ENCODE assay signal across 9 cellular contexts in the genomic region with DNA sequence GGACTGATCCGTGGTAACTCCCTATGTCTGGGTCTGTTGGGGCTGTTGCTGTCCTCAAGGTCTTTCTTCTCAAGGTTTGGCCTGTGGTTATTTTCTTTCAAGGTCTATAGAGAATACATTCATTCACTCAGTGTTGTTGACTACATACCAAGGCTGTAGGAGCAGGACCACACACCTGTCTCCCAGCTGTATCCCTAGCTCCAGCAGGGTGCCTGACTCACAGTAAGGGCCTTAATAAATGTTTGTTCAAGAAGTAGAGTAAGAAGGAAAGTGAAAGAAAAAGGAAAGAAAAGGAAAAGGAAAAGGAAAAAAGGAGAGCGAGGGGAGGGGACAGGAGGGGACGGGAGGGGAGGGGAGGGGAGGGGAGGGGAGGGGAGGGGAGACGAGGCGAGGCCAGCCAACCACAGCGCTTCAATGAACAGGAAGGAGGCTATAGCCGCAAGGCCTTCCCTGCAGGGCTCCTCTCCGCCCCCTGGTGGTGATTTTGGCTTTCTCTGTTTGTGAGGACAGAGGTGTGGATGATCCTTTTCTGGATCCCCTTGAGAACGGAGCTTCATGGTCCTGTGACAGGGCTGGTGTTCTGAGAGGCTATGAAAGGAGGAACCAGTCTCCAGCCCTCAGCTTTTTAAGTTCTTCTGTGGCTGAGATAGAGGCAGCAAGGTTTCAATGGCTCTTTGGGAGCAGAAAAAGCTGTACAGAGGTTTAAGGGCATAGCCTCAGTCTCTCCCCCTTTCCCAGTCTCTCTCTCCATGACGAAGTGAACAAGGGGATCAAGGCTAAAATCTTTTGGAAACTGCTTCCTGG. TPM values are rescaled to one million over a fixed set of nuclear protein-coding genes. Genes with fewer than 3 reads are reported as not detected.
A peak's percentile ranks its signal among the peaks of the same experiment; 100 is the strongest.
DNase-seq lines count a peak whose midpoint lies in the region; ATAC-seq and TF ChIP-seq lines count a peak whose summit lies in the region.
"Had no signal": no experiment of that assay in that cellular context is flagged by ENCODE, and none has a peak within 500 bp of the region (broad histone marks: within the 10 kb centered on the region; RNA-seq: fewer than 3 reads in every experiment).

No MANE protein-coding gene starts in this region.

- H3K9me3 Mint-ChIP-seq in activated CD4-positive, alpha-beta T cell treated with anti-CD3 and anti-CD28 coated beads, Interleukin-2, amount 10 ng/mL, durations not matched to agents 7 days and 5 days: peaks cover 32% of the 10 kb centered on the region

- H3K4me3 ChIP-seq in MG63: no peak overlapping the region
- no peak overlapping the region for H3K4me3 ChIP-seq in epithelial cell of esophagus (ENCODE audit: low read length)

- H3K4me3 Mint-ChIP-seq in activated CD4-positive, alpha-beta T cell treated with anti-CD3 and anti-CD28 coated beads, Interleukin-2, amount 10 ng/mL, durations not matched to agents 7 days and 5 days: no peak overlapping the region
- H3K4me3 Mint-ChIP-seq: activated naive CD8-positive, alpha-beta T cell had no signal

- ATAC-seq in GM21619 (IDR thresholded peaks at IDR 0.05; ENCODE audit: unreplicated experiment): no peak

- POLR2A ChIA-PET in GM10248 (lab: Yijun Ruan, JAX): no interaction called here
- POLR2A ChIA-PET in activated CD4-positive, alpha-beta T cell treated with anti-CD3 and anti-CD28 coated beads, Interleukin-2, amount 10 ng/mL, durations not matched to agents 7 days and 5 days (lab: Charles Lee): no interaction called here

- peaks cover 2% of the 10 kb centered on the region for H3K27me3 Mint-ChIP-seq in activated CD4-positive, alpha-beta T cell treated with anti-CD3 and anti-CD28 coated beads, Interleukin-2, amount 10 ng/mL, durations not matched to agents 7 days and 5 days
- H3K27me3 Mint-ChIP-seq: activated naive CD8-positive, alpha-beta T cell had no signal

- CTCF ChIA-PET in GM10248 (lab: Yijun Ruan, JAX): interaction anchor here (0.9 to 2.1 kb wide), 6 partner anchors 9 to 22 kb away, joined by 3 to 10 read pairs (median 4); no protein-coding TSS in a partner anchor
- CTCF ChIA-PET in activated CD4-positive, alpha-beta T cell treated with anti-CD3 and anti-CD28 coated beads, Interleukin-2, amount 10 ng/mL, durations not matched to agents 7 days and 5 days (lab: Charles Lee): no interaction called here

- DNase-seq in GM10248 (ENCODE audit: extremely low spot score): peak; percentile 43
- DNase-seq in MG63: peak; percentile 86
- peak; percentile 52 for DNase-seq in activated CD4-positive, alpha-beta T cell treated with anti-CD3 and anti-CD28 coated beads, Interleukin-2, amount 10 ng/mL, durations not matched to agents 7 days and 5 days
- DNase-seq in epithelial cell of esophagus (ENCODE audit: low read depth): peak; percentile 29
- peak; percentile 29 to 64 (median 44) for DNase-seq in stimulated activated CD4-positive, alpha-beta T cell treated with anti-CD3 and anti-CD28 coated beads, Interleukin-1b, Interleukin-23, amount 100 ng/mL, for 24 hours (ENCODE audit: low read depth in 4 of 4, low spot score in 1 of 4)
- DNase-seq in Ammon's horn (ENCODE audit: low spot score): no peak
- no peak for DNase-seq in D341Med (ENCODE audit: low spot score)

- peaks cover 8% of the 10 kb centered on the region for H3K4me1 Mint-ChIP-seq in activated CD4-positive, alpha-beta T cell treated with anti-CD3 and anti-CD28 coated beads, Interleukin-2, amount 10 ng/mL, durations not matched to agents 7 days and 5 days

- H3K27ac Mint-ChIP-seq in activated CD4-positive, alpha-beta T cell treated with anti-CD3 and anti-CD28 coated beads, Interleukin-2, amount 10 ng/mL, durations not matched to agents 7 days and 5 days: no peak overlapping the region
- H3K27ac Mint-ChIP-seq: activated naive CD8-positive, alpha-beta T cell had no signal

- H3K36me3 Mint-ChIP-seq in activated CD4-positive, alpha-beta T cell treated with anti-CD3 and anti-CD28 coated beads, Interleukin-2, amount 10 ng/mL, durations not matched to agents 7 days and 5 days (ENCODE audit: low read depth): no peaks in the 10 kb centered on the region

- no peaks in the 10 kb centered on the region for H3K27me3 ChIP-seq in MG63

- H3K36me3 ChIP-seq in MG63: no peaks in the 10 kb centered on the region

- peak; percentile 38 for TF ChIP-seq CTCF in GM10248 (IDR thresholded peaks at IDR 0.05; ENCODE audit: control extremely low read depth, extremely low read depth, low read depth, missing control alignments)
- TF ChIP-seq CTCF in epithelial cell of esophagus (IDR thresholded peaks at IDR 0.05; ENCODE audit: insufficient read depth, low read depth, low read length, missing control alignments): peak; percentile 53

- peaks cover 12% of the 10 kb centered on the region; the same call in 1 of the 2 replicates for H3K9me3 ChIP-seq in MG63

RNA-seq across cellular contexts. Expression of gene LCE5A, which starts 30.6 kb away (rescaled TPM):
- not detected in 2 replicates for total RNA-seq in MG63 (2014; rRNA removed; shearing (Covaris generic); ENCODE audit: low replicate concordance)
- not detected for total RNA-seq in activated CD4-positive, alpha-beta T cell treated with anti-CD3 and anti-CD28 coated beads, Interleukin-2, amount 10 ng/mL, durations not matched to agents 7 days and 5 days

RNA-seq across cellular contexts. Expression of gene CRCT1, which starts 34.3 kb away (rescaled TPM):
- total RNA-seq in MG63 (2014; rRNA removed; shearing (Covaris generic); ENCODE audit: low replicate concordance): not detected in 2 replicates
- total RNA-seq in activated CD4-positive, alpha-beta T cell treated with anti-CD3 and anti-CD28 coated beads, Interleukin-2, amount 10 ng/mL, durations not matched to agents 7 days and 5 days: not detected

Comparison
In these comparisons a context has a peak if more than half of its experiments do, and no peak if none do; other contexts are left out.
1. DNase-seq: peak in GM10248 (single experiment), MG63 (single experiment), activated CD4-positive, alpha-beta T cell treated with anti-CD3 and anti-CD28 coated beads, Interleukin-2, amount 10 ng/mL, durations not matched to agents 7 days and 5 days (single experiment), epithelial cell of esophagus (single experiment) and stimulated activated CD4-positive, alpha-beta T cell treated with anti-CD3 and anti-CD28 coated beads, Interleukin-1b, Interleukin-23, amount 100 ng/mL, for 24 hours (4 of 4); none in Ammon's horn (single experiment) and D341Med (single experiment).